ENCODE assay signal across 9 cellular contexts in genomic region chr5:52802272-52803011, GRCh38. TPM values are rescaled to one million over a fixed set of nuclear protein-coding genes. Genes with fewer than 3 reads are reported as not detected.
A peak's percentile ranks its signal among the peaks of the same experiment; 100 is the strongest.
DNase-seq lines count a peak whose midpoint lies in the region; ATAC-seq, FAIRE-seq and TF ChIP-seq lines count a peak whose summit lies in the region.
"Had no signal": no experiment of that assay in that cellular context is flagged by ENCODE, and none has a peak within 500 bp of the region (broad histone marks: within the 10 kb centered on the region; RNA-seq: fewer than 3 reads in every experiment).

No MANE protein-coding gene starts in this region.

- H3K27me3 Mint-ChIP-seq in activated naive CD4-positive, alpha-beta T cell treated with anti-CD3 and anti-CD28 coated beads, Interleukin-2, amount 10 ng/mL, durations not matched to agents 7 days and 5 days: peaks cover 12% of the 10 kb centered on the region
- H3K27me3 Mint-ChIP-seq in activated naive CD8-positive, alpha-beta T cell: no peaks in the 10 kb centered on the region
- H3K27me3 Mint-ChIP-seq in stimulated activated naive B cell treated with anti-CD40 and anti-IgM and Interleukin-4, amounts not matched to agents 10 μg/mL and 1 μg/mL and 100 μg/mL, for 72 hours: no peaks in the 10 kb centered on the region
- H3K27me3 Mint-ChIP-seq in glutamatergic neuron (ENCODE audit: unreplicated experiment): peaks cover 7% of the 10 kb centered on the region

- peak overlapping the region; percentile 18 for H3K4me3 Mint-ChIP-seq in activated naive CD4-positive, alpha-beta T cell treated with anti-CD3 and anti-CD28 coated beads, Interleukin-2, amount 10 ng/mL, durations not matched to agents 7 days and 5 days
- H3K4me3 Mint-ChIP-seq in activated naive CD8-positive, alpha-beta T cell: peak overlapping the region; percentile 96
- H3K4me3 Mint-ChIP-seq in stimulated activated naive B cell treated with anti-CD40 and anti-IgM and Interleukin-4, amounts not matched to agents 10 μg/mL and 1 μg/mL and 100 μg/mL, for 72 hours: no peak overlapping the region
- H3K4me3 Mint-ChIP-seq in glutamatergic neuron (ENCODE audit: unreplicated experiment): no peak overlapping the region

- peaks cover 58% of the 10 kb centered on the region for H3K4me1 Mint-ChIP-seq in activated naive CD4-positive, alpha-beta T cell treated with anti-CD3 and anti-CD28 coated beads, Interleukin-2, amount 10 ng/mL, durations not matched to agents 7 days and 5 days
- H3K4me1 Mint-ChIP-seq in activated naive CD8-positive, alpha-beta T cell (ENCODE audit: low read depth): peaks cover 66% of the 10 kb centered on the region
- H3K4me1 Mint-ChIP-seq in stimulated activated naive B cell treated with anti-CD40 and anti-IgM and Interleukin-4, amounts not matched to agents 10 μg/mL and 1 μg/mL and 100 μg/mL, for 72 hours: peaks cover 28 to 49% of the 10 kb centered on the region in 2 donors
- peaks cover 6% of the 10 kb centered on the region for H3K4me1 Mint-ChIP-seq in glutamatergic neuron (ENCODE audit: low read depth, unreplicated experiment)

- in situ Hi-C loops in transverse colon (cut with MboI; ENCODE audit: low pct_ligation_motif_present in 1 of 4, low pct_unique_long_range_greater_than_20kb in 1 of 4, low sequenced_read_pairs in 3 of 4): no loop called here

- peak overlapping the region in 3 of 4 donors; percentile 44 to 84 (median 46) for H3K4me3 ChIP-seq in transverse colon

- H3K27me3 ChIP-seq in transverse colon: no peaks in the 10 kb centered on the region

- peak; percentile 24 for FAIRE-seq in islet of Langerhans (lab: Jason Lieb, UNC)
- FAIRE-seq: HTR-8/SVneo had no signal

- TF ChIP-seq POLR2A in transverse colon (IDR thresholded peaks at IDR 0.05): no peak

- ATAC-seq in stimulated activated naive B cell treated with anti-CD40 and anti-IgM and Interleukin-4, amounts not matched to agents 10 μg/mL and 1 μg/mL and 100 μg/mL, for 72 hours (replicated peaks): no peak

- H3K36me3 ChIP-seq in transverse colon: no peaks in the 10 kb centered on the region

- no peak for TF ChIP-seq CTCF in transverse colon (IDR thresholded peaks at IDR 0.05)
- no peak for TF ChIP-seq CTCF in glutamatergic neuron (IDR thresholded peaks at IDR 0.05; ENCODE audit: partially characterized antibody, unreplicated experiment)

- DNase-seq in activated naive CD4-positive, alpha-beta T cell treated with anti-CD3 and anti-CD28 coated beads, Interleukin-2, amount 10 ng/mL, durations not matched to agents 7 days and 5 days: no peak
- DNase-seq in activated naive CD4-positive, alpha-beta T cell (lab: John Stamatoyannopoulos, UW): no peak
- DNase-seq in transverse colon (no peak), kidney tubule cell (ENCODE audit: low spot score) (no peak), glutamatergic neuron (no peak)
- DNase-seq in stimulated activated naive B cell treated with anti-CD40 and anti-IgM and Interleukin-4, amounts not matched to agents 10 μg/mL and 1 μg/mL and 100 μg/mL, for 72 hours: no peak

- no peaks in the 10 kb centered on the region for H3K9me3 Mint-ChIP-seq in activated naive CD4-positive, alpha-beta T cell treated with anti-CD3 and anti-CD28 coated beads, Interleukin-2, amount 10 ng/mL, durations not matched to agents 7 days and 5 days
- H3K9me3 Mint-ChIP-seq in activated naive CD8-positive, alpha-beta T cell (ENCODE audit: low read depth): no peaks in the 10 kb centered on the region
- H3K9me3 Mint-ChIP-seq in stimulated activated naive B cell treated with anti-CD40 and anti-IgM and Interleukin-4, amounts not matched to agents 10 μg/mL and 1 μg/mL and 100 μg/mL, for 72 hours: no peaks in the 10 kb centered on the region
- H3K9me3 Mint-ChIP-seq in glutamatergic neuron (ENCODE audit: unreplicated experiment): peaks cover 7% of the 10 kb centered on the region

- no peak for TF ChIP-seq EP300 in transverse colon (IDR thresholded peaks at IDR 0.05; ENCODE audit: low read depth)

- no peak overlapping the region for H3K27ac Mint-ChIP-seq in activated naive CD4-positive, alpha-beta T cell treated with anti-CD3 and anti-CD28 coated beads, Interleukin-2, amount 10 ng/mL, durations not matched to agents 7 days and 5 days
- no peak overlapping the region for H3K27ac Mint-ChIP-seq in activated naive CD8-positive, alpha-beta T cell
- no peak overlapping the region for H3K27ac Mint-ChIP-seq in stimulated activated naive B cell treated with anti-CD40 and anti-IgM and Interleukin-4, amounts not matched to agents 10 μg/mL and 1 μg/mL and 100 μg/mL, for 72 hours
- no peak overlapping the region for H3K27ac Mint-ChIP-seq in glutamatergic neuron (ENCODE audit: unreplicated experiment)

- intact Hi-C loops in transverse colon (cut with DNase I; ENCODE audit: low total_unique reads): no loop called here

- H3K27ac ChIP-seq in transverse colon: peak overlapping the region; percentile 89 to 98 (median 93)

- peaks cover 27% of the 10 kb centered on the region for H3K36me3 Mint-ChIP-seq in activated naive CD4-positive, alpha-beta T cell treated with anti-CD3 and anti-CD28 coated beads, Interleukin-2, amount 10 ng/mL, durations not matched to agents 7 days and 5 days
- H3K36me3 Mint-ChIP-seq in activated naive CD8-positive, alpha-beta T cell: peaks cover 15% of the 10 kb centered on the region
- peaks cover 25 to 35% of the 10 kb centered on the region in 2 donors for H3K36me3 Mint-ChIP-seq in stimulated activated naive B cell treated with anti-CD40 and anti-IgM and Interleukin-4, amounts not matched to agents 10 μg/mL and 1 μg/mL and 100 μg/mL, for 72 hours
- H3K36me3 Mint-ChIP-seq in glutamatergic neuron (ENCODE audit: unreplicated experiment): no peaks in the 10 kb centered on the region

- CTCF ChIA-PET in activated naive CD4-positive, alpha-beta T cell treated with anti-CD3 and anti-CD28 coated beads, Interleukin-2, amount 10 ng/mL, durations not matched to agents 7 days and 5 days (lab: Charles Lee): interaction anchor here (1.3 to 1.4 kb wide), 2 partner anchors 15 to 109 kb away, joined by 3 to 7 read pairs; no protein-coding TSS in a partner anchor

- 60 to 77% methylated on average over 2 of the region's 2 CpGs for WGBS in transverse colon (ENCODE audit: low coverage in 1 of 2), 2 donors

- no peaks in the 10 kb centered on the region for H3K9me3 ChIP-seq in transverse colon

- peaks cover 9 to 76% (median 55%) of the 10 kb centered on the region in 4 donors for H3K4me1 ChIP-seq in transverse colon

RNA-seq across cellular contexts. Expression of gene ITGA1, which starts 14.7 kb away (rescaled TPM):
- total RNA-seq in transverse colon (10 to 100 TPM; 42.6 to 83.2 (median 48.0) TPM), glutamatergic neuron (ENCODE audit: unreplicated experiment) (0.96 TPM)

RNA-seq across cellular contexts. Expression of gene PELO, which starts 14.7 kb away (rescaled TPM):
- 10 to 100 TPM; 10.1 to 62.3 (median 16.8) TPM for total RNA-seq in transverse colon
- total RNA-seq in glutamatergic neuron (ENCODE audit: unreplicated experiment): 7.5 TPM

Comparison
In these comparisons a context has a peak if more than half of its experiments do, and no peak if none do; other contexts are left out.
1. H3K4me3 Mint-ChIP-seq: peak in activated naive CD4-positive, alpha-beta T cell treated with anti-CD3 and anti-CD28 coated beads, Interleukin-2, amount 10 ng/mL, durations not matched to agents 7 days and 5 days (single experiment) and activated naive CD8-positive, alpha-beta T cell (single experiment); none in stimulated activated naive B cell treated with anti-CD40 and anti-IgM and Interleukin-4, amounts not matched to agents 10 μg/mL and 1 μg/mL and 100 μg/mL, for 72 hours (0 of 2) and glutamatergic neuron (single experiment).
2. RNA of gene ITGA1, which starts 14.7 kb away (total RNA-seq): 42.6 to 83.2 TPM in transverse colon; 0.96 TPM in glutamatergic neuron (single experiment); every median in the first group is over 10 times any median in the second.